In the genomic region with DNA sequence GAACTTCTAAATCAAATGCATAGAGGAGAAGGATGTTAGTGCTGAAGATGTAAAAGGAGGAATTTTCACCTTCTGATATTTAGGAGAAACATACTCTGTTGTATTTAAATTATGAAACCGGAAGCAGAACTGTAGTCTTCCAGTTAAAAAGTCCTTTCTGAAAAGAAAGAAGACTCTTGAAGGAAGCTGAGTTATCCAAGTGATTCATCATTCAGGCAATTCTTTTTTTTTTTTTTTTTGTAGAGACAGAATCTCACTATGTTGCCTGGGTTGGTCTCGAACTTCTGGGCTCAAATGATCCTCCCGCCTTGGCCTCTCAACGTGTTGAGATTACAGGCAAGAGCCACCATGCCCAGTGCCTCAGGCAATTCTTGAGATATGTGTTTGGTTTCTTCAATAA, we compare ENCODE assay signal across 18 cellular contexts.
"Had no signal": no experiment of that assay in that cellular context is flagged by ENCODE, and none has a peak within 500 bp of the region (broad histone marks: within the 10 kb centered on the region; RNA-seq: fewer than 3 reads in every experiment).

No MANE protein-coding gene starts in this region.

- H3K4me1 ChIP-seq: adrenal gland, body of pancreas, uterus had no signal

- H3K4me3 ChIP-seq: adrenal gland, body of pancreas, coronary artery, esophagus muscularis mucosa, right atrium auricular region, uterus had no signal

- ATAC-seq: activated CD8-positive, alpha-beta T cell treated with anti-CD3 and anti-CD28 coated beads, Interleukin-2, amount 10 ng/mL, durations not matched to agents 7 days and 5 days; body of pancreas; naive thymus-derived CD8-positive, alpha-beta T cell had no signal

- H3K36me3 ChIP-seq: adrenal gland, esophagus muscularis mucosa, right atrium auricular region, uterus had no signal

- H3K27me3 ChIP-seq: adrenal gland, body of pancreas, esophagus muscularis mucosa, foreskin keratinocyte, right atrium auricular region, uterus had no signal

- H3K27ac ChIP-seq: adrenal gland, body of pancreas, coronary artery, esophagus muscularis mucosa, foreskin keratinocyte, right atrium auricular region had no signal

- H3K9me3 ChIP-seq: adrenal gland, body of pancreas, esophagus muscularis mucosa, right atrium auricular region, uterus had no signal

- DNase-seq: activated B cell treated with CpG ODN at 0.5 μM for 24 hours; activated CD4-positive, alpha-beta T cell treated with anti-CD3 and anti-CD28 coated beads for 48 hours; activated CD8-positive, alpha-beta memory T cell treated with anti-CD3 and anti-CD28 coated beads, Interleukin-2, amount 50 U/mL, for 4 hours; activated CD8-positive, alpha-beta T cell treated with anti-CD3 and anti-CD28 coated beads, Interleukin-2, amount 10 ng/mL, durations not matched to agents 7 days and 5 days; activated effector memory CD4-positive, alpha-beta T cell treated with anti-CD3 and anti-CD28 coated beads, Interleukin-2, amount 50 U/mL, for 16 hours; activated T-cell treated with anti-CD3 and anti-CD28 coated beads, Interleukin-2, amount 50 U/mL, for 48 hours; adrenal gland; body of pancreas; central memory CD4-positive, alpha-beta T cell; glutamatergic neuron; left ventricle myocardium superior; naive thymus-derived CD8-positive, alpha-beta T cell; nucleus accumbens; uterus had no signal
